In genomic region chr7:1087462-1087809, GRCh38 we compare ENCODE assay signal across 8 cellular contexts. TPM values are rescaled to one million over a fixed set of nuclear protein-coding genes. Genes with fewer than 3 reads are reported as not detected.
DNase-seq lines count a peak whose midpoint lies in the region; ATAC-seq, FAIRE-seq and TF ChIP-seq lines count a peak whose summit lies in the region.

No MANE protein-coding gene starts in this region.

- no peaks in the 10 kb centered on the region for H3K9me3 ChIP-seq in gastroesophageal sphincter
- H3K9me3 ChIP-seq in small intestine (ENCODE audit: control insufficient read depth, low read depth), result no peaks in the 10 kb centered on the region
- H3K9me3 ChIP-seq in MM.1S (replicated peaks; ENCODE audit: insufficient read depth, low read length), result no peaks in the 10 kb centered on the region

- intact Hi-C loops in head of caudate nucleus (cut with DNase I), result no loop called here

- no peak for ATAC-seq in gastroesophageal sphincter

- no peak for DNase-seq in GM06990 (ENCODE audit: extremely low read depth, insufficient read length)
- peak; percentile 5 for DNase-seq in small intestine
- no peak for DNase-seq in NCI-H526 (lab: John Stamatoyannopoulos, UW)
- DNase-seq in head of caudate nucleus, result no peak
- DNase-seq in MM.1S, result no peak
- no peak for DNase-seq in COR-L47 (lab: John Stamatoyannopoulos, UW)

- H3K27me3 ChIP-seq in GM06990 (replicated peaks; ENCODE audit: control insufficient read depth, insufficient read depth, low read length), result no peaks in the 10 kb centered on the region
- H3K27me3 ChIP-seq in gastroesophageal sphincter, result no peaks in the 10 kb centered on the region
- H3K27me3 ChIP-seq in small intestine (ENCODE audit: control insufficient read depth in 2 of 2, insufficient read depth in 2 of 2, low read length in 2 of 2), result no peaks in the 10 kb centered on the region
- H3K27me3 ChIP-seq in MM.1S (replicated peaks; ENCODE audit: insufficient read depth, low read length), result no peaks in the 10 kb centered on the region

- H3K4me2 ChIP-seq in MM.1S (ENCODE audit: low read depth, low read length), result no peak overlapping the region

- H3K79me2 ChIP-seq in MM.1S (ENCODE audit: low read length), result no peaks in the 10 kb centered on the region

- H3K9me2 ChIP-seq in MM.1S (replicated peaks; ENCODE audit: insufficient read depth, low read length), result no peaks in the 10 kb centered on the region

- WGBS in gastroesophageal sphincter (ENCODE audit: low coverage in 1 of 2), 2 donors, result 22 to 28% methylated on average over 4 to 6 of the region's 6 CpGs
- 27 to 40% (median 38%) methylated on average over 6 of the region's 6 CpGs for WGBS in small intestine, 3 donors

- H2AFZ ChIP-seq in MM.1S (ENCODE audit: low read length), result no peak overlapping the region

- H3K4me3 ChIP-seq in GM06990 (replicated peaks; ENCODE audit: low read depth, low read length) (peak overlapping the region; percentile 66), gastroesophageal sphincter (peak overlapping the region; percentile 37 to 52), small intestine (ENCODE audit: low read depth in 1 of 2, low read length in 2 of 2) (no peak overlapping the region), MM.1S (ENCODE audit: low read length) (no peak overlapping the region)

- no peak overlapping the region for H3K9ac ChIP-seq in MM.1S (ENCODE audit: low read length)

- no peak for TF ChIP-seq EP300 in gastroesophageal sphincter (IDR thresholded peaks at IDR 0.05)

- H4K20me1 ChIP-seq in MM.1S (ENCODE audit: insufficient read depth, low read length), result no peaks in the 10 kb centered on the region

- TF ChIP-seq CTCF in GM06990 (IDR thresholded peaks at IDR 0.05; ENCODE audit: insufficient read depth, low read length, poor library complexity, severe bottlenecking) (no peak), VCaP (conservative IDR thresholded peaks at IDR 0.05) (no peak), gastroesophageal sphincter (IDR thresholded peaks at IDR 0.05) (no peak), MM.1S (IDR thresholded peaks at IDR 0.05; ENCODE audit: low read length) (no peak)

- TF ChIP-seq POLR2A in gastroesophageal sphincter (IDR thresholded peaks at IDR 0.05), result no peak

- H3K27ac ChIP-seq in VCaP (peak overlapping the region; percentile 57), gastroesophageal sphincter (peak overlapping the region; percentile 6 to 88 (median 86)), small intestine (ENCODE audit: low read depth in 1 of 2, low read length in 1 of 2) (no peak overlapping the region), MM.1S (ENCODE audit: low read length) (no peak overlapping the region)

- no peaks in the 10 kb centered on the region for H3F3A ChIP-seq in MM.1S (ENCODE audit: insufficient read depth, low read length)

- FAIRE-seq in small intestine (lab: Jason Lieb, UNC), result no peak

- H3K4me1 ChIP-seq in gastroesophageal sphincter, result peaks cover 0 to 51% (median 23%) of the 10 kb centered on the region in 3 donors
- H3K4me1 ChIP-seq in small intestine (ENCODE audit: control insufficient read depth in 2 of 2, insufficient read depth in 1 of 2, low read depth in 1 of 2, low read length in 1 of 2), result no peaks in the 10 kb centered on the region
- H3K4me1 ChIP-seq in MM.1S (ENCODE audit: low read length), result no peaks in the 10 kb centered on the region

- H3K36me3 ChIP-seq in GM06990 (ENCODE audit: control insufficient read depth, insufficient read depth, low read length) (peaks cover 2% of the 10 kb centered on the region), gastroesophageal sphincter (peaks cover 0 to 16% of the 10 kb centered on the region in 2 donors), small intestine (ENCODE audit: control insufficient read depth in 2 of 2, insufficient read depth in 2 of 2, low read length in 2 of 2) (no peaks in the 10 kb centered on the region), MM.1S (replicated peaks; ENCODE audit: insufficient read depth, low read length) (no peaks in the 10 kb centered on the region)

RNA-seq across cellular contexts. Expression of gene GPER1, which starts 0.5 kb away (rescaled TPM):
- total RNA-seq in gastroesophageal sphincter, result 10 to 100 TPM in 1 of 4 donors, 1 to 10 TPM in 3; 7.1 to 20.2 (median 7.8) TPM
- 1 to 10 TPM in 1 of 3 donors, under 1 TPM in 2; 0.54 to 4.7 (median 0.67) TPM for polyA plus RNA-seq in small intestine

RNA-seq across cellular contexts. Expression of gene GPR146, which starts 43.1 kb away (rescaled TPM):
- total RNA-seq in gastroesophageal sphincter, result 10 to 100 TPM; 13.6 to 27.9 (median 16.3) TPM
- polyA plus RNA-seq in small intestine, result 10 to 100 TPM in 1 of 3 donors, 1 to 10 TPM in 2; 1.1 to 13.4 (median 1.1) TPM

Comparison
In these comparisons a context has a peak if more than half of its experiments do, and no peak if none do; other contexts are left out.
1. H3K4me3 ChIP-seq: peak in GM06990 (single experiment) and gastroesophageal sphincter (2 of 2); none in small intestine (0 of 2) and MM.1S (single experiment).
2. H3K27ac ChIP-seq: peak in VCaP (single experiment) and gastroesophageal sphincter (4 of 4); none in small intestine (0 of 2) and MM.1S (single experiment).